Comparison of ENCODE assay signal across 16 cellular contexts in genomic region chr2:151239624-151240023, GRCh38. TPM values are rescaled to one million over a fixed set of nuclear protein-coding genes. Genes with fewer than 3 reads are reported as not detected.
DNase-seq lines count a peak whose midpoint lies in the region; ATAC-seq and TF ChIP-seq lines count a peak whose summit lies in the region.
"Had no signal": no experiment of that assay in that cellular context is flagged by ENCODE, and none has a peak within 500 bp of the region (broad histone marks: within the 10 kb centered on the region; RNA-seq: fewer than 3 reads in every experiment).

No MANE protein-coding gene starts in this region.

- H3K27me3 ChIP-seq in Panc1 (ENCODE audit: control insufficient read depth, insufficient read depth, low read length) = no peaks in the 10 kb centered on the region
- H3K27me3 ChIP-seq: BLaER1 treated with 17β-estradiol and CSF1 and Interleukin-3, amounts not matched to agents 10 nM and 100 nM; SJSA1 had no signal

- H3K4me1 ChIP-seq in Panc1 (ENCODE audit: control insufficient read depth, insufficient read depth, low read length) = peaks cover 6% of the 10 kb centered on the region; the same call in 1 of the 2 replicates
- H3K4me1 ChIP-seq: SJSA1 had no signal

- in situ Hi-C loops in Panc1 (cut with HindIII; ENCODE audit: low pct_unique_long_range_greater_than_20kb, low sequenced_read_pairs) = no loop called here

- H3K27ac ChIP-seq in Panc1 (ENCODE audit: low read length) = peak overlapping the region; percentile 15; the same call in 1 of the 2 replicates
- H3K27ac ChIP-seq: BLaER1 treated with 17β-estradiol and CSF1 and Interleukin-3, amounts not matched to agents 10 nM and 100 nM; SJSA1 had no signal

- no TSS peak for BruUV-seq in Panc1 (replicated peaks; lab: Mats Ljungman, UMichigan)

- POLR2A ChIA-PET in Panc1 (lab: Charles Lee) = no interaction called here

- TF ChIP-seq CTCF in Panc1 (IDR thresholded peaks at IDR 0.05) (no peak), fibroblast of villous mesenchyme (IDR thresholded peaks at IDR 0.05; ENCODE audit: insufficient read depth, low read depth, low read length) (no peak)

- intact Hi-C loops in Panc1 (cut with micrococcal nuclease; ENCODE audit: unreplicated experiment) = loop anchor here (2.0 to 10.0 kb wide), 3 partner anchors 185 to 1641 kb away; partner anchors contain the start of gene RND3

- DNase-seq in SIG-M5 treated with dmso at 0.1 percent for 504 hours (lab: John Stamatoyannopoulos, UW; ENCODE audit: unreplicated experiment) (peak; percentile 6), SIG-M5 (lab: John Stamatoyannopoulos, UW) (no peak), MV-4-11 (lab: John Stamatoyannopoulos, UW) (peak; percentile 8), Panc1 (ENCODE audit: low read depth, low spot score) (no peak), fibroblast of villous mesenchyme (ENCODE audit: low read depth) (peak; percentile 14), NCI-H446 treated with DMSO at 0.1 percent for 48 hours (lab: John Stamatoyannopoulos, UW) (no peak), foreskin melanocyte (no peak), iPS-NIHi11 (ENCODE audit: low spot score) (no peak)
- DNase-seq: CD4-positive, alpha-beta T cell; H7; NCI-H1092 treated with DMSO at 0.1 percent for 48 hours; NCI-H1436; NCI-H187; NK-92 treated with Interleukin-12 subunit alpha and Interleukin-12 subunit beta, amount 100 ng/mL, for 24 hours had no signal

- H3K4me3 ChIP-seq in Panc1 (ENCODE audit: low read depth in 2 of 2, low read length in 2 of 2) = no peak overlapping the region
- no peak overlapping the region for H3K4me3 ChIP-seq in fibroblast of villous mesenchyme (ENCODE audit: low read depth, low read length)
- H3K4me3 ChIP-seq: BLaER1 treated with 17β-estradiol and CSF1 and Interleukin-3, amounts not matched to agents 10 nM and 100 nM; SJSA1 had no signal

- no peaks in the 10 kb centered on the region for H3K9me3 ChIP-seq in Panc1 (ENCODE audit: control insufficient read depth, insufficient read depth, low read depth, low read length)
- H3K9me3 ChIP-seq: BLaER1 treated with 17β-estradiol and CSF1 and Interleukin-3, amounts not matched to agents 10 nM and 100 nM; SJSA1 had no signal

- CTCF ChIA-PET in Panc1 (lab: Charles Lee) = no interaction called here

- ATAC-seq in Panc1 = no peak

- H3K36me3 ChIP-seq in Panc1 (ENCODE audit: control insufficient read depth, insufficient read depth, low read length) = no peaks in the 10 kb centered on the region
- H3K36me3 ChIP-seq: BLaER1 treated with 17β-estradiol and CSF1 and Interleukin-3, amounts not matched to agents 10 nM and 100 nM; SJSA1 had no signal

RNA-seq across cellular contexts. Expression of gene RBM43, which starts 22.0 kb away (rescaled TPM):
- 3.7 TPM for total RNA-seq in Panc1 (2021; ENCODE audit: unreplicated experiment)
- 1.7 TPM for polyA plus RNA-seq in Panc1 (2012; ENCODE audit: insufficient read length)
- 4.2 and 4.7 TPM in 2 replicates for total RNA-seq in fibroblast of villous mesenchyme

RNA-seq across cellular contexts. Expression of gene NMI, which starts 49.8 kb away (rescaled TPM):
- total RNA-seq in Panc1 (2021; ENCODE audit: unreplicated experiment) (24.5 TPM), fibroblast of villous mesenchyme (13.9 and 14.7 TPM in 2 replicates)
- polyA plus RNA-seq in Panc1 (2012; ENCODE audit: insufficient read length) = 13.3 TPM

Comparison
In these comparisons a context has a peak if more than half of its experiments do, and no peak if none do; other contexts are left out.
1. DNase-seq: peak in SIG-M5 treated with dmso at 0.1 percent for 504 hours (single experiment), MV-4-11 (single experiment) and fibroblast of villous mesenchyme (single experiment); none in SIG-M5 (single experiment), Panc1 (single experiment), NCI-H446 treated with DMSO at 0.1 percent for 48 hours (single experiment), foreskin melanocyte (single experiment) and iPS-NIHi11 (single experiment).